8 cellular contexts compared by ENCODE assay signal in genomic region chr6:129567374-129567773, GRCh38.
A peak's percentile ranks its signal among the peaks of the same experiment; 100 is the strongest.
DNase-seq lines count a peak whose midpoint lies in the region; ATAC-seq and TF ChIP-seq lines count a peak whose summit lies in the region.

No MANE protein-coding gene starts in this region.

- H3K27me3 Mint-ChIP-seq in activated CD8-positive, alpha-beta T cell treated with anti-CD3 and anti-CD28 coated beads, Interleukin-2, amount 10 ng/mL, durations not matched to agents 7 days and 5 days (ENCODE audit: low read depth), result peaks cover 8% of the 10 kb centered on the region

- TF ChIP-seq EP300 in Ishikawa (IDR thresholded peaks at IDR 0.05; ENCODE audit: borderline replicate concordance), result no peak

- POLR2A ChIA-PET in activated CD8-positive, alpha-beta T cell treated with anti-CD3 and anti-CD28 coated beads, Interleukin-2, amount 10 ng/mL, durations not matched to agents 7 days and 5 days (lab: Charles Lee), result no interaction called here

- DNase-seq in GM03348 (ENCODE audit: low spot score) (peak; percentile 6), kidney tubule cell (ENCODE audit: low spot score) (peak; percentile 33), activated gamma-delta T cell (lab: John Stamatoyannopoulos, UW) (no peak), NCI-H526 treated with DMSO at 0.1 percent for 48 hours (lab: John Stamatoyannopoulos, UW) (no peak)
- peak; percentile 55 for DNase-seq in activated CD8-positive, alpha-beta T cell treated with anti-CD3 and anti-CD28 coated beads, Interleukin-2, amount 10 ng/mL, durations not matched to agents 7 days and 5 days

- peak; percentile 61 for ATAC-seq in activated CD8-positive, alpha-beta T cell treated with anti-CD3 and anti-CD28 coated beads, Interleukin-2, amount 10 ng/mL, durations not matched to agents 7 days and 5 days
- no peak for ATAC-seq in HG02852 (IDR thresholded peaks at IDR 0.05; ENCODE audit: unreplicated experiment)
- ATAC-seq in HG03139 (IDR thresholded peaks at IDR 0.05; ENCODE audit: unreplicated experiment), result no peak

- TF ChIP-seq RAD21 in Ishikawa (IDR thresholded peaks at IDR 0.05; ENCODE audit: low read depth), result peak; percentile 36

- peaks cover 7% of the 10 kb centered on the region for H3K36me3 Mint-ChIP-seq in activated CD8-positive, alpha-beta T cell treated with anti-CD3 and anti-CD28 coated beads, Interleukin-2, amount 10 ng/mL, durations not matched to agents 7 days and 5 days (ENCODE audit: low read depth)

- no peak overlapping the region for H3K4me3 Mint-ChIP-seq in activated CD8-positive, alpha-beta T cell treated with anti-CD3 and anti-CD28 coated beads, Interleukin-2, amount 10 ng/mL, durations not matched to agents 7 days and 5 days

- H3K27ac Mint-ChIP-seq in activated CD8-positive, alpha-beta T cell treated with anti-CD3 and anti-CD28 coated beads, Interleukin-2, amount 10 ng/mL, durations not matched to agents 7 days and 5 days, result no peak overlapping the region

- CTCF ChIA-PET in activated CD8-positive, alpha-beta T cell treated with anti-CD3 and anti-CD28 coated beads, Interleukin-2, amount 10 ng/mL, durations not matched to agents 7 days and 5 days (lab: Charles Lee), result interaction anchor here (0.6 to 3.5 kb wide), 5 partner anchors 15 to 653 kb away, joined by 3 to 51 read pairs (median 5); no protein-coding TSS in a partner anchor

- no peaks in the 10 kb centered on the region for H3K4me1 Mint-ChIP-seq in activated CD8-positive, alpha-beta T cell treated with anti-CD3 and anti-CD28 coated beads, Interleukin-2, amount 10 ng/mL, durations not matched to agents 7 days and 5 days (ENCODE audit: low read depth)

- H3K9me3 Mint-ChIP-seq in activated CD8-positive, alpha-beta T cell treated with anti-CD3 and anti-CD28 coated beads, Interleukin-2, amount 10 ng/mL, durations not matched to agents 7 days and 5 days (ENCODE audit: insufficient read depth), result peaks cover 4% of the 10 kb centered on the region

TF ChIP-seq in Ishikawa, 13 proteins besides CTCF, POLR2A, EP300 and RAD21:
- TF ChIP-seq TCF12 (IDR thresholded peaks at IDR 0.05; ENCODE audit: low read depth) (no peak), TAF1 (IDR thresholded peaks at IDR 0.05; ENCODE audit: low read depth) (no peak), CEBPB (IDR thresholded peaks at IDR 0.05) (no peak), EGR1 (IDR thresholded peaks at IDR 0.05) (no peak), FOXM1 (IDR thresholded peaks at IDR 0.05; ENCODE audit: borderline replicate concordance, low read depth) (no peak), CREB1 (IDR thresholded peaks at IDR 0.05; ENCODE audit: low read depth) (no peak), YY1 (IDR thresholded peaks at IDR 0.05; ENCODE audit: low read depth) (no peak), MAX (IDR thresholded peaks at IDR 0.05) (no peak)

Comparison
In these comparisons a context has a peak if more than half of its experiments do, and no peak if none do; other contexts are left out.
1. DNase-seq: peak in GM03348 (single experiment), activated CD8-positive, alpha-beta T cell treated with anti-CD3 and anti-CD28 coated beads, Interleukin-2, amount 10 ng/mL, durations not matched to agents 7 days and 5 days (single experiment) and kidney tubule cell (single experiment); none in activated gamma-delta T cell (single experiment) and NCI-H526 treated with DMSO at 0.1 percent for 48 hours (single experiment).